18 cellular contexts compared by ENCODE assay signal in the genomic region with DNA sequence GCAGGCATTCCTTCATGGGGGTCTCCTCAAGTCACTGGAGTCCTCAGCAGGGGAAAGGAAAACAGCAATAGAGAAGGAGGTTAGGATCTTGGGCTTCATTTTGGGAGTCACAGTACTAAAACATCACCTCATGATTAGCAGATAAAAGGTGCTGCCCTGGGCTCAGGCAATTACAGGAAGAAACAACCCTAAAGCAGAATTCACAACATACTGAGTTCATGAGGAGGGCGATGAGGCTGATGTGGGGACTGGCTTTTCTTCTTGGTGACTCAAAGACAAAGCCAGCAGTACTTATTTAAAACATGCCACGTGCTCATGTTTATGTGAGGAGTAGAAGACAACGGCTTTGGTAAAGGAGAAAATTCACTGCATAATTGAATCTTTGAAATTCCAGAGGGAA.
A peak's percentile ranks its signal among the peaks of the same experiment; 100 is the strongest.
DNase-seq lines count a peak whose midpoint lies in the region.
"Had no signal": no experiment of that assay in that cellular context is flagged by ENCODE, and none has a peak within 500 bp of the region (broad histone marks: within the 10 kb centered on the region; RNA-seq: fewer than 3 reads in every experiment).

No MANE protein-coding gene starts in this region.

- H3K4me3 Mint-ChIP-seq in activated CD4-positive, alpha-beta T cell treated with anti-CD3 and anti-CD28 coated beads, Interleukin-2, amount 10 ng/mL, durations not matched to agents 24 days and 14 days = no peak overlapping the region
- no peak overlapping the region for H3K4me3 Mint-ChIP-seq in activated naive CD4-positive, alpha-beta T cell treated with anti-CD3 and anti-CD28 coated beads, Interleukin-2, amount 50 U/mL, for 24 hours
- H3K4me3 Mint-ChIP-seq: CD8-positive, alpha-beta T cell had no signal

- H3K36me3 Mint-ChIP-seq in activated CD4-positive, alpha-beta T cell treated with anti-CD3 and anti-CD28 coated beads, Interleukin-2, amount 10 ng/mL, durations not matched to agents 24 days and 14 days (ENCODE audit: low read depth) = peaks cover 47% of the 10 kb centered on the region
- peaks cover 26% of the 10 kb centered on the region for H3K36me3 Mint-ChIP-seq in activated naive CD4-positive, alpha-beta T cell treated with anti-CD3 and anti-CD28 coated beads, Interleukin-2, amount 50 U/mL, for 24 hours

- peaks cover 38% of the 10 kb centered on the region for H3K4me1 Mint-ChIP-seq in activated CD4-positive, alpha-beta T cell treated with anti-CD3 and anti-CD28 coated beads, Interleukin-2, amount 10 ng/mL, durations not matched to agents 24 days and 14 days
- peaks cover 84% of the 10 kb centered on the region for H3K4me1 Mint-ChIP-seq in activated naive CD4-positive, alpha-beta T cell treated with anti-CD3 and anti-CD28 coated beads, Interleukin-2, amount 50 U/mL, for 24 hours

- peaks cover 29% of the 10 kb centered on the region for H3K9me3 Mint-ChIP-seq in activated CD4-positive, alpha-beta T cell treated with anti-CD3 and anti-CD28 coated beads, Interleukin-2, amount 10 ng/mL, durations not matched to agents 24 days and 14 days
- H3K9me3 Mint-ChIP-seq in activated naive CD4-positive, alpha-beta T cell treated with anti-CD3 and anti-CD28 coated beads, Interleukin-2, amount 50 U/mL, for 24 hours = peaks cover 5% of the 10 kb centered on the region

- intact Hi-C loops in activated CD4-positive, alpha-beta T cell treated with anti-CD3 and anti-CD28 coated beads, Interleukin-2, amount 10 ng/mL, durations not matched to agents 24 days and 14 days (cut with micrococcal nuclease) = loop anchor here (10.0 kb wide), 1 partner anchor 323 kb away; no protein-coding TSS in a partner anchor

- no peak for DNase-seq in activated CD4-positive, alpha-beta T cell treated with anti-CD3 and anti-CD28 coated beads, Interleukin-2, amount 10 ng/mL, durations not matched to agents 24 days and 14 days
- no peak for DNase-seq in activated CD4-positive, alpha-beta T cell treated with anti-CD3 and anti-CD28 coated beads, Interleukin-2, amount 50 U/mL, for 4 hours
- DNase-seq in stimulated activated CD4-positive, alpha-beta T cell treated with anti-CD3 and anti-CD28 coated beads, Interleukin-4, amount 100 ng/mL, for 24 hours = peak; percentile 15
- no peak for DNase-seq in stimulated activated CD4-positive, alpha-beta T cell treated with anti-CD3 and anti-CD28 coated beads, Interleukin-2, amount 100 ng/mL, for 48 hours
- DNase-seq in NCI-H345 treated with DMSO at 0.1 percent for 48 hours (lab: John Stamatoyannopoulos, UW; ENCODE audit: unreplicated experiment) (no peak), ACHN (no peak), AML-193 (lab: John Stamatoyannopoulos, UW) (no peak)
- DNase-seq: CD8-positive, alpha-beta T cell; DMS79; GDM1; H7; NCI-H1048; NCI-H146; NCI-H2081; NCI-H510A; NCI-H774; PC-3 had no signal

- H3K27me3 Mint-ChIP-seq in activated CD4-positive, alpha-beta T cell treated with anti-CD3 and anti-CD28 coated beads, Interleukin-2, amount 10 ng/mL, durations not matched to agents 24 days and 14 days = no peaks in the 10 kb centered on the region
- H3K27me3 Mint-ChIP-seq in activated naive CD4-positive, alpha-beta T cell treated with anti-CD3 and anti-CD28 coated beads, Interleukin-2, amount 50 U/mL, for 24 hours = no peaks in the 10 kb centered on the region

- peak overlapping the region; percentile 32 for H3K27ac Mint-ChIP-seq in activated CD4-positive, alpha-beta T cell treated with anti-CD3 and anti-CD28 coated beads, Interleukin-2, amount 10 ng/mL, durations not matched to agents 24 days and 14 days
- H3K27ac Mint-ChIP-seq in activated naive CD4-positive, alpha-beta T cell treated with anti-CD3 and anti-CD28 coated beads, Interleukin-2, amount 50 U/mL, for 24 hours = peak overlapping the region; percentile 73
- H3K27ac Mint-ChIP-seq: CD8-positive, alpha-beta T cell had no signal

- in situ Hi-C loops in ACHN (cut with HindIII; ENCODE audit: low pct_ligation_motif_present, low pct_unique_long_range_greater_than_20kb, low sequenced_read_pairs) = no loop called here
